Comparison of ENCODE assay signal across 10 cellular contexts in the genomic region with DNA sequence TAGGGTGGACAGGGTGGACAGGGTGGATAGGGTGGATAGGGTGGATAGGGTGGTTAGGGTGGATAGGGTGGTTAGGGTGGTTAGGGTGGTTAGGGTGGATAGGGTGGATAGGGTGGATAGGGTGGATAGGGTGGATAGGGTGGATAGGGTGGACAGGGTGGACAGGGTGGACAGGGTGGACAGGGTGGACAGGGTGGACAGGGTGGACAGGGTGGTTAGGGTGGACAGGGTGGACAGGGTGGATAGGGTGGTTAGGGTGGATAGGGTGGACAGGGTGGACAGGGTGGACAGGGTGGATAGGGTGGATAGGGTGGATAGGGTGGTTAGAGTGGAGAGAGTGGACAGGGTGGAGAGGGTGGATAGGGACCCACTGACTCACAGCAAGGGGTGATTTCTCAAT. TPM values are rescaled to one million over a fixed set of nuclear protein-coding genes. Genes with fewer than 3 reads are reported as not detected.
A peak's percentile ranks its signal among the peaks of the same experiment; 100 is the strongest.
DNase-seq lines count a peak whose midpoint lies in the region; FAIRE-seq and TF ChIP-seq lines count a peak whose summit lies in the region.
"Not testable (repeated sequence)": the region's sequence is repeated elsewhere in the genome, so short reads cannot be mapped to it uniquely, and the experiment has no call there.
"Had no signal": no experiment of that assay in that cellular context is flagged by ENCODE, and none has a peak within 500 bp of the region (broad histone marks: within the 10 kb centered on the region; RNA-seq: fewer than 3 reads in every experiment).

No MANE protein-coding gene starts in this region.

- H3K4me3 ChIP-seq in fibroblast of pulmonary artery (replicated peaks; ENCODE audit: low read depth, low read length); small intestine (ENCODE audit: low read depth in 1 of 2, low read length in 2 of 2): not testable (repeated sequence)

- not testable (repeated sequence) for DNase-seq in GM12891 (ENCODE audit: insufficient read length, low spot score); H54 (ENCODE audit: insufficient read length, low spot score); small intestine
- peak; percentile 61 for DNase-seq in activated effector memory CD4-positive, alpha-beta T cell treated with anti-CD3 and anti-CD28 coated beads, Interleukin-2, amount 50 U/mL, for 16 hours
- DNase-seq in fibroblast of pulmonary artery (ENCODE audit: low read depth) (peak; percentile 14), mesenteric fat pad (ENCODE audit: low spot score) (peak; percentile 47)

- not testable (repeated sequence) for H3K27me3 ChIP-seq in small intestine (ENCODE audit: control insufficient read depth in 2 of 2, insufficient read depth in 2 of 2, low read length in 2 of 2)

- H3K4me1 ChIP-seq in small intestine (ENCODE audit: control insufficient read depth in 2 of 2, insufficient read depth in 1 of 2, low read depth in 1 of 2, low read length in 1 of 2): not testable (repeated sequence)

- H3K9me3 ChIP-seq in small intestine (ENCODE audit: control insufficient read depth, low read depth): not testable (repeated sequence)

- H3K36me3 ChIP-seq in small intestine (ENCODE audit: control insufficient read depth in 2 of 2, insufficient read depth in 2 of 2, low read length in 2 of 2): peaks cover 0 to 10% of the 10 kb centered on the region in 2 donors

- not testable (repeated sequence) for TF ChIP-seq POLR2A in GM12891 (IDR thresholded peaks at IDR 0.05; ENCODE audit: low read depth, low read length); H54 (IDR thresholded peaks at IDR 0.05; ENCODE audit: low read depth, low read length)

- TF ChIP-seq CTCF in fibroblast of pulmonary artery (IDR thresholded peaks at IDR 0.05; ENCODE audit: low read length, missing control alignments): not testable (repeated sequence)

- peak; percentile 98 for FAIRE-seq in GM12891 (lab: Jason Lieb, UNC)
- peak; percentile 60 for FAIRE-seq in H54 (lab: Jason Lieb, UNC)
- FAIRE-seq in colon (lab: Jason Lieb, UNC): peak; percentile 87
- peak; percentile 98 for FAIRE-seq in small intestine (lab: Jason Lieb, UNC)

- H3K27ac ChIP-seq in small intestine (ENCODE audit: low read depth in 1 of 2, low read length in 1 of 2): not testable (repeated sequence)

RNA-seq across cellular contexts. Expression of gene SERINC2, which starts 18.9 kb away (rescaled TPM):
- 0.68 TPM for polyA plus RNA-seq in GM12891 (2012; ENCODE audit: low read depth, missing spikeins)
- 10.0 TPM for total RNA-seq in mesenteric fat pad
- polyA plus RNA-seq in small intestine: 100 to 1,000 TPM in 2 of 3 donors, 10 to 100 TPM in 1; 57.3 to 179 (median 147) TPM
- total RNA-seq: CD8-positive, alpha-beta T cell had no signal

RNA-seq across cellular contexts. Expression of gene FABP3, which starts 59.0 kb away (rescaled TPM):
- 13.0 TPM for polyA plus RNA-seq in GM12891 (2012; ENCODE audit: low read depth, missing spikeins)
- total RNA-seq in mesenteric fat pad: 9.1 TPM
- polyA plus RNA-seq in small intestine: 10 to 100 TPM; 10.7 to 63.8 (median 16.4) TPM
- total RNA-seq: A673; CD8-positive, alpha-beta T cell had no signal
- polyA plus RNA-seq: CD14-positive monocyte had no signal
